In the genomic region with DNA sequence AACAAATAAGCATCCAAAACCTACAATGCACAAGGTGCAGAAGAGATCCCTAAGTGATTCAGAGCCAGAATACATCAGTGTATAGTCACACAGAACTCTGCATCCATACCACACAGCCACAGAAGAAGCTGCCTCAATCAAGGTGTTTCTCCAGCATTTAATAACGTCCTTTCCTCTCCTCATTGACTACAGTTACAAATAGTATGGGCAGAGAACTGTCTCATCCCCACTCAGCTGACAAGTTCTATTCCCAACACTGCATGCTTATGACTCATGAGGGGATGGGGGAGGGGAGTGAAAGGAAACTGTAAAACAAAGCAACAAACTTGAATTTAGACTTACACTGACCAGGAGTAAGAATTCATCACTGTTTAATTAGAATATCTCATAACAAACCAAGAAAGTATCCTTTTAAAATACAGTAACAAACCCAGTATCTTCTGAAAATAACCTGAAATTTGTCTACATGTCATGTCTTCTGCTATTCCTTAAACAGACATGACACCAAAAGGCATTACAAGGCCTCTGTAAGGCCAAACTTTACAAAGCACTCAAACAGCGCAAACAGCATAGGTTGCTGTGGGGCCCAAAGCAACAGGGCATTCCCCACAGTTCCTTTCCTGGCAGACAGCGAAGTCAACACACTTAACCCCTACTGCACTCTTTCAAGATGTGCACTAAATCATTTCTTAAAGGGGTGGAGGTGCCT, we compare ENCODE assay signal across 1 cellular context.
TF ChIP-seq lines count a peak whose summit lies in the region.

No MANE protein-coding gene starts in this region.

TF ChIP-seq in A549, 52 proteins besides CTCF, POLR2A, EP300 and RAD21 (continued from another document):
- TF ChIP-seq, protein P1, sequence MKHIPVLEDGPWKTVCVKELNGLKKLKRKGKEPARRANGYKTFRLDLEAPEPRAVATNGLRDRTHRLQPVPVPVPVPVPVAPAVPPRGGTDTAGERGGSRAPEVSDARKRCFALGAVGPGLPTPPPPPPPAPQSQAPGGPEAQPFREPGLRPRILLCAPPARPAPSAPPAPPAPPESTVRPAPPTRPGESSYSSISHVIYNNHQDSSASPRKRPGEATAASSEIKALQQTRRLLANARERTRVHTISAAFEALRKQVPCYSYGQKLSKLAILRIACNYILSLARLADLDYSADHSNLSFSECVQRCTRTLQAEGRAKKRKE (CRISPR knock-in tag; IDR thresholded peaks at IDR 0.05; ENCODE audit: low read depth), result no peak
- TF ChIP-seq ZNF302 (CRISPR knock-in tag; IDR thresholded peaks at IDR 0.05), result no peak
TF ChIP-seq in A549: peak in this region for 3.
